ENCODE assay signal across 8 cellular contexts in the genomic region with DNA sequence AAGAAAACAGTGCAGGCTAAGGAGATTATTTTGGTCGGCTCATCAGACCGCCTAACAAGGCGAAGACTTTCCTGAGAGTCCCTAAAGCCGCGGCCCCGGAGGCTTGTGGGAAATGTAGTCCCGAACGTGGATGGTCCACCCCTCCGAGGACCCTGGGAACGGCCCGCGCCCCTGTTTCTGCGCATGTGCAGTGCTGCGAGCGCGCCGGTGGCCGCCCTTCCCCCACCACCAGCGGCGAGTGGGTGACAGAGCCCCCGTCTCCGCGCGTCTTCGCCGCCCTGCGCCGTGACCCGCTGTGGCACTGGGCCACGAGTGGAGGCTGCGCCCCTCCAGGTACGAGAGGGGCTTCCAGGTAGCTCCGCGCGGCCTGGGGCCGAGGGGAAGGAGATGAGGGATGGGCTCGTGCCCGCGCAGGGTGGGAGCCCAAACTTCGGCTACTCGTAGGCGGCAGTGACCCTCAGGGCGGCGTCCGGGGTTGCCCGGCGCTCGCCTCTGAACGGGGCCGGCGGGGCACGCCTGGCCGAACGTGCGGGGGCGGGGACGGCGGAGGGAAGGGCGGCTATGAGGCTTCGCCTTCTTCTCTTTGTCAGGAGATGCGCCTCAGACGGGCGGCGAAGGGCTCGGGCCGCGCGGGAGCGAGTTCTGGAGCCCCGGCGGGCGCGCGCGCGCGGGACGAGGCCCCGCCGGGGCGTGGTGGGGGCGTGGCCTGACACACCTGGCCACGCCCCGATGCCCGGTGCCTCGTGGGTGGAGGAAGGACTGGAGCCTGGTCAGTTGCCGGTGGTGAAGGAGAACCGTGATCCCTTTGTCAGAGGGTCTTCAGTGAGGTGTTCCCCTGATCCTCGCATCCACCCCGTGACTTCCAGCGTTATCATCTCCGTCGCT. TPM values are rescaled to one million over a fixed set of nuclear protein-coding genes. Genes with fewer than 3 reads are reported as not detected.
DNase-seq lines count a peak whose midpoint lies in the region; ATAC-seq and TF ChIP-seq lines count a peak whose summit lies in the region.

A gene (plus strand): TSS at position 214 of the 885 bp plus-strand sequence. CDS start 4,428 bp downstream, outside the sequence.

- H3K27me3 ChIP-seq in ACC112 (ENCODE audit: insufficient read depth, low read length) = no peaks in the 10 kb centered on the region

- peaks cover 31 to 47% (median 44%) of the 10 kb centered on the region in 5 experiments for H3K9me3 Mint-ChIP-seq in brain

- H3K27ac Mint-ChIP-seq in brain = peak within 1 kb of the TSS; percentile 63 to 95 (median 92)

- H3K36me3 ChIP-seq in ACC112 (ENCODE audit: insufficient read depth, low read length) = peaks cover 21% of the 10 kb centered on the region

- peaks cover 45% of the 10 kb centered on the region for H3K4me1 Mint-ChIP-seq in brain

- peaks cover 12% of the 10 kb centered on the region for H3K27me3 Mint-ChIP-seq in brain

- TF ChIP-seq CTCF in brain (conservative IDR thresholded peaks at IDR 0.05) = no peak

- peak; percentile 84 for ATAC-seq in GM18868 (IDR thresholded peaks at IDR 0.05; ENCODE audit: unreplicated experiment)
- peak; percentile 81 for ATAC-seq in HG03103 (IDR thresholded peaks at IDR 0.05; ENCODE audit: low read depth, unreplicated experiment)

- peak within 1 kb of the TSS; percentile 91 for H3K4me3 ChIP-seq in ACC112 (ENCODE audit: low read depth, low read length)
- H3K4me3 ChIP-seq in iPS-11a (ENCODE audit: low read depth, low read length) = peak within 1 kb of the TSS; percentile 88
- H3K4me3 ChIP-seq in skeletal muscle cell (ENCODE audit: low read depth, low read length) = peak within 1 kb of the TSS; percentile 97

- no peaks in the 10 kb centered on the region for H3K4me1 ChIP-seq in ACC112 (ENCODE audit: control insufficient read depth, insufficient read depth, low read length, unreplicated experiment)

- peak within 1 kb of the TSS; percentile 78 for H3K27ac ChIP-seq in ACC112 (ENCODE audit: low read depth, low read length)

- peak within 1 kb of the TSS; percentile 92 to 98 (median 96) for H3K4me3 Mint-ChIP-seq in brain

- peaks cover 47% of the 10 kb centered on the region for H3K36me3 Mint-ChIP-seq in brain

- peak within 1 kb of the TSS; percentile 88 for H2AFZ ChIP-seq in ACC112 (ENCODE audit: low read length, unreplicated experiment)

- peaks cover 8% of the 10 kb centered on the region for H3K79me2 ChIP-seq in ACC112 (ENCODE audit: control insufficient read depth, insufficient read depth, low read length, unreplicated experiment)

- DNase-seq in NCI-H2171 (lab: John Stamatoyannopoulos, UW) (peak; percentile 91), UCSD-AML1 (lab: John Stamatoyannopoulos, UW; ENCODE audit: unreplicated experiment) (peak; percentile 92), skeletal muscle cell (ENCODE audit: low read depth) (peak; percentile 62)

RNA-seq across cellular contexts. Expression of the gene that starts here (rescaled TPM):
- polyA plus RNA-seq in brain (ENCODE audit: insufficient read depth, low read depth, low replicate concordance) = 17.3 TPM

Comparison
In these comparisons a context has a peak if more than half of its experiments do, and no peak if none do; other contexts are left out.
1. Peak in every context shown above with its lines: DNase-seq, ATAC-seq, H3K4me3 ChIP-seq and H3K27ac ChIP-seq.